In genomic region chr6:31203345-31203979, GRCh38 we compare ENCODE assay signal across 8 cellular contexts. TPM values are rescaled to one million over a fixed set of nuclear protein-coding genes. Genes with fewer than 3 reads are reported as not detected.
A peak's percentile ranks its signal among the peaks of the same experiment; 100 is the strongest.
DNase-seq lines count a peak whose midpoint lies in the region; ATAC-seq and TF ChIP-seq lines count a peak whose summit lies in the region.

No MANE protein-coding gene starts in this region.

- TF ChIP-seq CTCF in hepatocyte (IDR thresholded peaks at IDR 0.05; ENCODE audit: poor library complexity) = no peak

- H3K36me3 Mint-ChIP-seq in CD8-positive, alpha-beta memory T cell = peaks cover 0 to 21% (median 2%) of the 10 kb centered on the region in 3 donors
- H3K36me3 Mint-ChIP-seq in activated naive CD4-positive, alpha-beta T cell treated with anti-CD3 and anti-CD28 coated beads, Interleukin-2, amount 10 ng/mL, durations not matched to agents 7 days and 5 days = peaks cover 39% of the 10 kb centered on the region

- 57% methylated on average over 5 of the region's 5 CpGs for WGBS in hepatocyte (ENCODE audit: low lambda C conversion rate, missing lambda C conversion rate)

- POLR2A ChIA-PET in CD8-positive, alpha-beta memory T cell (lab: Charles Lee) = interaction anchor here (0.7 to 3.0 kb wide), 6 partner anchors 10 to 163 kb away, joined by 3 to 9 read pairs (median 4); partner anchors contain the start of gene HLA-B

- no peaks in the 10 kb centered on the region for H3K9me3 ChIP-seq in CD8-positive, alpha-beta memory T cell (ENCODE audit: low read length)
- no peaks in the 10 kb centered on the region for H3K9me3 ChIP-seq in hepatocyte (ENCODE audit: low read depth)

- peak overlapping the region; percentile 55 for H3K4me3 ChIP-seq in CD8-positive, alpha-beta memory T cell (ENCODE audit: low read length)
- no peak overlapping the region for H3K4me3 ChIP-seq in hepatocyte

- DNase-seq in CD8-positive, alpha-beta memory T cell = peak in 4 of 5 donors; percentile 32 to 69 (median 53)
- DNase-seq in HPDE6-E6E7 (ENCODE audit: extremely low spot score) (peak; percentile 82), RKO (ENCODE audit: low spot score) (peak; percentile 99), hepatocyte (ENCODE audit: low spot score) (peak; percentile 70), SKM-1 treated with dmso at 0.1 percent for 144 hours (lab: John Stamatoyannopoulos, UW; ENCODE audit: unreplicated experiment) (no peak)
- DNase-seq in activated naive CD4-positive, alpha-beta T cell treated with anti-CD3 and anti-CD28 coated beads, Interleukin-2, amount 10 ng/mL, durations not matched to agents 7 days and 5 days = peak; percentile 54
- peak; percentile 80 for DNase-seq in stimulated activated CD4-positive, alpha-beta T cell treated with anti-CD3 and anti-CD28 coated beads, Interleukin-1b, Interleukin-23, amount 100 ng/mL, for 48 hours

- no peaks in the 10 kb centered on the region for H3K9me2 ChIP-seq in hepatocyte (replicated peaks; ENCODE audit: insufficient read depth)

- peaks cover 55 to 72% (median 66%) of the 10 kb centered on the region in 3 donors for H3K4me1 Mint-ChIP-seq in CD8-positive, alpha-beta memory T cell
- H3K4me1 Mint-ChIP-seq in activated naive CD4-positive, alpha-beta T cell treated with anti-CD3 and anti-CD28 coated beads, Interleukin-2, amount 10 ng/mL, durations not matched to agents 7 days and 5 days = peaks cover 69% of the 10 kb centered on the region

- no peaks in the 10 kb centered on the region for H4K20me1 ChIP-seq in hepatocyte (ENCODE audit: insufficient read depth, poor library complexity, severe bottlenecking)

- H2AFZ ChIP-seq in hepatocyte = no peak overlapping the region

- H3K27me3 ChIP-seq in CD8-positive, alpha-beta memory T cell (ENCODE audit: insufficient read depth, low read length, poor library complexity, severe bottlenecking) = no peaks in the 10 kb centered on the region
- no peaks in the 10 kb centered on the region for H3K27me3 ChIP-seq in hepatocyte

- peaks cover 2% of the 10 kb centered on the region for H3K79me2 ChIP-seq in hepatocyte

- CTCF ChIA-PET in CD8-positive, alpha-beta memory T cell (lab: Charles Lee) = interaction anchor here (0.9 to 1.6 kb wide), 2 partner anchors 151 to 163 kb away, joined by 3 to 4 read pairs; no protein-coding TSS in a partner anchor
- CTCF ChIA-PET in activated naive CD4-positive, alpha-beta T cell treated with anti-CD3 and anti-CD28 coated beads, Interleukin-2, amount 10 ng/mL, durations not matched to agents 7 days and 5 days (lab: Charles Lee) = interaction anchor here (2.1 kb wide), 1 partner anchor 163 kb away, joined by 10 read pairs; no protein-coding TSS in a partner anchor

- peak overlapping the region; percentile 65 for H3K27ac ChIP-seq in CD8-positive, alpha-beta memory T cell (ENCODE audit: low read depth, low read length)
- peak overlapping the region; percentile 93 for H3K27ac ChIP-seq in hepatocyte

- H3K27me3 Mint-ChIP-seq in CD8-positive, alpha-beta memory T cell = no peaks in the 10 kb centered on the region
- H3K27me3 Mint-ChIP-seq in activated naive CD4-positive, alpha-beta T cell treated with anti-CD3 and anti-CD28 coated beads, Interleukin-2, amount 10 ng/mL, durations not matched to agents 7 days and 5 days = no peaks in the 10 kb centered on the region

- H3K9me3 Mint-ChIP-seq in CD8-positive, alpha-beta memory T cell = no peaks in the 10 kb centered on the region
- peaks cover 10% of the 10 kb centered on the region for H3K9me3 Mint-ChIP-seq in activated naive CD4-positive, alpha-beta T cell treated with anti-CD3 and anti-CD28 coated beads, Interleukin-2, amount 10 ng/mL, durations not matched to agents 7 days and 5 days

- peak overlapping the region; percentile 94 to 99 (median 98) for H3K27ac Mint-ChIP-seq in CD8-positive, alpha-beta memory T cell
- H3K27ac Mint-ChIP-seq in activated naive CD4-positive, alpha-beta T cell treated with anti-CD3 and anti-CD28 coated beads, Interleukin-2, amount 10 ng/mL, durations not matched to agents 7 days and 5 days = peak overlapping the region; percentile 98

- H3K4me3 Mint-ChIP-seq in CD8-positive, alpha-beta memory T cell = peak overlapping the region; percentile 88 to 100 (median 94)
- peak overlapping the region; percentile 79 for H3K4me3 Mint-ChIP-seq in activated naive CD4-positive, alpha-beta T cell treated with anti-CD3 and anti-CD28 coated beads, Interleukin-2, amount 10 ng/mL, durations not matched to agents 7 days and 5 days

- peak overlapping the region; percentile 70 for H3K4me2 ChIP-seq in hepatocyte

- ATAC-seq in GM21390 (IDR thresholded peaks at IDR 0.05; ENCODE audit: unreplicated experiment) = peak; percentile 47

- H3K36me3 ChIP-seq in CD8-positive, alpha-beta memory T cell (ENCODE audit: insufficient read depth, low read length) = peaks cover 7% of the 10 kb centered on the region
- H3K36me3 ChIP-seq in hepatocyte (replicated peaks; ENCODE audit: insufficient read depth, low read depth) = no peaks in the 10 kb centered on the region

- peaks cover 57% of the 10 kb centered on the region for H3K4me1 ChIP-seq in CD8-positive, alpha-beta memory T cell (ENCODE audit: insufficient read depth, low read length)
- peaks cover 16% of the 10 kb centered on the region for H3K4me1 ChIP-seq in hepatocyte (ENCODE audit: insufficient read depth)

RNA-seq across cellular contexts. Expression of gene POU5F1, which starts 33.0 kb away (rescaled TPM):
- not detected for total RNA-seq in CD8-positive, alpha-beta memory T cell
- not detected for polyA plus RNA-seq in CD8-positive, alpha-beta memory T cell
- total RNA-seq in hepatocyte = 1.1 and 2.1 TPM in 2 replicates
- polyA plus RNA-seq in hepatocyte = 0.94 and 1.8 TPM in 2 replicates

RNA-seq across cellular contexts. Expression of gene TCF19, which starts 45.1 kb away (rescaled TPM):
- total RNA-seq in CD8-positive, alpha-beta memory T cell = 100 to 1,000 TPM; 102 to 103 TPM
- polyA plus RNA-seq in CD8-positive, alpha-beta memory T cell = 11.6 TPM
- 6.3 and 6.7 TPM in 2 replicates for total RNA-seq in hepatocyte
- polyA plus RNA-seq in hepatocyte = 5.0 and 7.4 TPM in 2 replicates

RNA-seq across cellular contexts. Expression of gene CCHCR1, which starts 45.9 kb away (rescaled TPM):
- total RNA-seq in CD8-positive, alpha-beta memory T cell = 10 to 100 TPM; 45.9 to 46.1 TPM
- 7.4 TPM for polyA plus RNA-seq in CD8-positive, alpha-beta memory T cell
- total RNA-seq in hepatocyte = 7.9 and 8.9 TPM in 2 replicates
- polyA plus RNA-seq in hepatocyte = 6.1 and 13.3 TPM in 2 replicates

Comparison
In these comparisons a context has a peak if more than half of its experiments do, and no peak if none do; other contexts are left out.
1. RNA of gene TCF19, which starts 45.1 kb away (total RNA-seq): 102 to 103 TPM in CD8-positive, alpha-beta memory T cell; 6.3 to 6.7 TPM in hepatocyte; every median in the first group is over 10 times any median in the second.